In the genomic region with DNA sequence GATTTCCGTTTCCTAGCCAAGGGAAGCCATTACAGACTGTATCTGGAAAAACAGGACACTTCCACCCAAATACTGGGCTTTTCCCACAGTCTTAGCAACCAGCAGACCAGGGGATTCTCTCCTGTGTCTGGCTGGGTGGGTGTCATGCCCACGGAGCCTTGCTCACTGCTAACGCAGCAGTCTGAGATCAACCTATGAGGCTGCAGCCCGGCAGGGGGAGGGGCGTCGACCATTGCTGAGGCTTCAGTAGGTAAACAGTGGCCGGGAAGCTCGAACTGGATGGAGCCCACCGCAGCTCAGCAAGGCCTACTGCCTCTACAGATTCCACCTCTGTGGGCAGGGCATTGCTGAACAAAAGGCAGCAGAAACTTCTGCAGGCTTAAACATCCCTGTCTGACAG, we compare ENCODE assay signal across 23 cellular contexts.
DNase-seq lines count a peak whose midpoint lies in the region; ATAC-seq and TF ChIP-seq lines count a peak whose summit lies in the region.
"Had no signal": no experiment of that assay in that cellular context is flagged by ENCODE, and none has a peak within 500 bp of the region (broad histone marks: within the 10 kb centered on the region; RNA-seq: fewer than 3 reads in every experiment).

No MANE protein-coding gene starts in this region.

- TF ChIP-seq CTCF in chondrocyte (IDR thresholded peaks at IDR 0.05) = no peak

- H3K4me1 Mint-ChIP-seq in chondrocyte (ENCODE audit: low read depth) = no peaks in the 10 kb centered on the region
- H3K4me1 Mint-ChIP-seq in T-helper 2 cell treated with Interferon-gamma antibody and Interleukin-4, amounts not matched to agents 5 μg/mL and 100 μg/mL, for 36 hours (ENCODE audit: low read depth) = no peaks in the 10 kb centered on the region
- H3K4me1 Mint-ChIP-seq: CD14-positive monocyte; CD4-positive, alpha-beta memory T cell; CD4-positive, CD25-positive, alpha-beta regulatory T cell; CD8-positive, alpha-beta memory T cell had no signal

- ATAC-seq in Right ventricle myocardium inferior = no peak
- no peak for ATAC-seq in sciatic nerve
- no peak for ATAC-seq in HG03342 (IDR thresholded peaks at IDR 0.05; ENCODE audit: unreplicated experiment)
- ATAC-seq: A549, GM12878 had no signal

- DNase-seq in Right ventricle myocardium inferior (ENCODE audit: missing footprints) (peak; percentile 33), cardiac septum (ENCODE audit: low spot score) (no peak), chondrocyte (ENCODE audit: low spot score) (peak; percentile 61), sciatic nerve (ENCODE audit: low spot score) (peak; percentile 50)
- no peak for DNase-seq in T-helper 2 cell treated with Interferon-gamma antibody and Interleukin-4, amounts not matched to agents 5 μg/mL and 100 μg/mL, for 36 hours (ENCODE audit: low spot score)
- DNase-seq: AML-193; C1 segment of cervical spinal cord; CD4-positive, alpha-beta memory T cell; CD4-positive, CD25-positive, alpha-beta regulatory T cell; CD8-positive, alpha-beta memory T cell; COR-L47; DMS 273 treated with DMSO at 0.1 percent for 48 hours; DMS153; DMS53; DMS79; DND-41; EL; GDM1 had no signal

- no peak overlapping the region for H3K4me3 Mint-ChIP-seq in chondrocyte (ENCODE audit: unreplicated experiment)
- H3K4me3 Mint-ChIP-seq in T-helper 2 cell treated with Interferon-gamma antibody and Interleukin-4, amounts not matched to agents 5 μg/mL and 100 μg/mL, for 36 hours = no peak overlapping the region
- H3K4me3 Mint-ChIP-seq: B cell; CD14-positive monocyte; CD4-positive, alpha-beta memory T cell; CD4-positive, CD25-positive, alpha-beta regulatory T cell; CD8-positive, alpha-beta memory T cell had no signal

- no peak overlapping the region for H3K27ac Mint-ChIP-seq in chondrocyte (ENCODE audit: unreplicated experiment)
- no peak overlapping the region for H3K27ac Mint-ChIP-seq in T-helper 2 cell treated with Interferon-gamma antibody and Interleukin-4, amounts not matched to agents 5 μg/mL and 100 μg/mL, for 36 hours
- H3K27ac Mint-ChIP-seq: B cell; CD14-positive monocyte; CD4-positive, CD25-positive, alpha-beta regulatory T cell; CD8-positive, alpha-beta memory T cell had no signal

- peaks cover 16% of the 10 kb centered on the region for H3K36me3 Mint-ChIP-seq in chondrocyte (ENCODE audit: low read depth)
- H3K36me3 Mint-ChIP-seq in T-helper 2 cell treated with Interferon-gamma antibody and Interleukin-4, amounts not matched to agents 5 μg/mL and 100 μg/mL, for 36 hours (ENCODE audit: low read depth) = peaks cover 7% of the 10 kb centered on the region

- H3K9me3 Mint-ChIP-seq in chondrocyte (ENCODE audit: low read depth) = peaks cover 18% of the 10 kb centered on the region
- no peaks in the 10 kb centered on the region for H3K9me3 Mint-ChIP-seq in T-helper 2 cell treated with Interferon-gamma antibody and Interleukin-4, amounts not matched to agents 5 μg/mL and 100 μg/mL, for 36 hours

- no peaks in the 10 kb centered on the region for H3K27me3 Mint-ChIP-seq in chondrocyte (ENCODE audit: low read depth)
- no peaks in the 10 kb centered on the region for H3K27me3 Mint-ChIP-seq in T-helper 2 cell treated with Interferon-gamma antibody and Interleukin-4, amounts not matched to agents 5 μg/mL and 100 μg/mL, for 36 hours (ENCODE audit: low read depth)
- H3K27me3 Mint-ChIP-seq: B cell; CD4-positive, alpha-beta memory T cell; CD4-positive, CD25-positive, alpha-beta regulatory T cell; CD8-positive, alpha-beta memory T cell had no signal

- intact Hi-C loops in Right ventricle myocardium inferior (cut with DNase I) (no loop called here), cardiac septum (cut with DNase I) (no loop called here), sciatic nerve (cut with DNase I) (no loop called here)

Comparison
In these comparisons a context has a peak if more than half of its experiments do, and no peak if none do; other contexts are left out.
1. DNase-seq: peak in Right ventricle myocardium inferior (single experiment), chondrocyte (single experiment) and sciatic nerve (single experiment); none in cardiac septum (single experiment) and T-helper 2 cell treated with Interferon-gamma antibody and Interleukin-4, amounts not matched to agents 5 μg/mL and 100 μg/mL, for 36 hours (single experiment).